ENCODE assay signal across 14 cellular contexts in genomic region chr1:241470361-241470760, GRCh38.
"Had no signal": no experiment of that assay in that cellular context is flagged by ENCODE, and none has a peak within 500 bp of the region (broad histone marks: within the 10 kb centered on the region; RNA-seq: fewer than 3 reads in every experiment).

No MANE protein-coding gene starts in this region.

- DNase-seq: cortex of kidney; effector CD8-positive, alpha-beta T cell; foreskin melanocyte; heart left ventricle; kidney glomerular epithelial cell; mammary epithelial cell; mucosa of descending colon; natural killer cell; right cardiac atrium; stimulated activated CD4-positive, alpha-beta T cell treated with anti-CD3 and anti-CD28 coated beads, Interleukin-2, amount 100 ng/mL, for 48 hours; testis; upper lobe of right lung had no signal

- H3K4me3 Mint-ChIP-seq: natural killer cell; neural crest cell; stimulated activated naive CD8-positive, alpha-beta T cell treated with anti-CD3 and anti-CD28 coated beads, Interleukin-15, Interleukin-2, amounts not matched to agents 100 ng/mL and 50 ng/mL, for 24 hours had no signal

- H3K4me1 Mint-ChIP-seq: natural killer cell, neural crest cell had no signal

- H3K36me3 Mint-ChIP-seq: natural killer cell had no signal

- H3K27ac Mint-ChIP-seq: natural killer cell; stimulated activated naive CD8-positive, alpha-beta T cell treated with anti-CD3 and anti-CD28 coated beads, Interleukin-15, Interleukin-2, amounts not matched to agents 100 ng/mL and 50 ng/mL, for 24 hours had no signal

- ATAC-seq: heart left ventricle, mucosa of descending colon, natural killer cell, right cardiac atrium, upper lobe of right lung had no signal

- H3K9me3 Mint-ChIP-seq: natural killer cell; neural crest cell; stimulated activated naive CD8-positive, alpha-beta T cell treated with anti-CD3 and anti-CD28 coated beads, Interleukin-15, Interleukin-2, amounts not matched to agents 100 ng/mL and 50 ng/mL, for 24 hours had no signal
